In the genomic region with DNA sequence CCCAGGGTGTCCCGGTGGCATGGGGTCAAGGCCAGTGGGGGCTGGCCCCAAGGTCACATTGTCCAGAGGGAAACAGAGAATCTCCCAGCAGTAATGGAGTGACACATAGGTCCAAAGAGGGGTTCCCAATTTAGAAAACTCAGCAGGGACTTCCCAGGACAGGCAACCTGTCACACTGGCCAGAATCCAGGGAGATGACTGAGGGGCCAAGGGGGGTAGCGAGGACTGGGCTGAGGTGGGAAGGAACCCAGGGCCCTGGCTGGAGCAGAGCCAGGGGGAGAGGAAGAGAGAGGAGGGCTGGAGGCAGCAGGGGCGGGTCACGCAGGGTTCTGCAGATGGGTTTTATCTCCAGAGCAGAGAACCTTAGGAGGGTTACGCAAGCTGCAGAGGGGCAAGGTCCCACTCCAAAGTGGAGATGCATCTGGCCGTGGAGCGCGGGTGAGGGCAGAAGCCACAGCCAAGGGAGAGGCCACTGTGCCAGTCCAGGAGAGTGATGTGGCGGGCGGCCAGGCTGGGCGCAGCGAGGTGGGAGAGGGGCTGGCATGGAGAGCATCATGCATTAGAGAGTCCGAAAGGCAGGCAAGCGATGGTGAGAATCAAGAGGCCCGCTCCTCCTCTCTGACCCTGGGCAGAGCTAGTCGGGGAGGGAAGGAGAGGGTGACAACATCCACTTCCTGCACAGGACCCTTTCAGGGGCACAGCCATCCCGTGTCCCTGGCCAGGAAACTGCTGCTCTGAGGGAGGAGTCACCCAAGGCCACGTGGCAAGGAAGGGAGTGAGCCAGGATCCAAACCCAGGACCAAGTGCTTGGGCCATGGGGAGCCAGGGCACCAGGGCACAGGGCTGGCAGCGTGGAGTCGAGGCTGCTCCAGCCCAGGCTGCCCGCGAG, we compare ENCODE assay signal across 9 cellular contexts. TPM values are rescaled to one million over a fixed set of nuclear protein-coding genes. Genes with fewer than 3 reads are reported as not detected.
A peak's percentile ranks its signal among the peaks of the same experiment; 100 is the strongest.
DNase-seq lines count a peak whose midpoint lies in the region; ATAC-seq, FAIRE-seq and TF ChIP-seq lines count a peak whose summit lies in the region.
"Had no signal": no experiment of that assay in that cellular context is flagged by ENCODE, and none has a peak within 500 bp of the region (broad histone marks: within the 10 kb centered on the region; RNA-seq: fewer than 3 reads in every experiment).

No MANE protein-coding gene starts in this region.

- TF ChIP-seq POLR2A in endothelial cell of umbilical vein (IDR thresholded peaks at IDR 0.05; ENCODE audit: low read depth, low read length), result no peak

- H3K9me3 ChIP-seq in CD4-positive, alpha-beta memory T cell (ENCODE audit: control insufficient read depth in 1 of 2, low read length in 2 of 2), result no peaks in the 10 kb centered on the region
- no peaks in the 10 kb centered on the region for H3K9me3 ChIP-seq in Loucy (ENCODE audit: insufficient read depth, low read depth, low read length)
- no peaks in the 10 kb centered on the region for H3K9me3 ChIP-seq in endothelial cell of umbilical vein (replicated peaks; ENCODE audit: control insufficient read depth, insufficient read depth, low read length)

- no peak for FAIRE-seq in endothelial cell of umbilical vein (lab: Jason Lieb, UNC)

- no peaks in the 10 kb centered on the region for H3K9me3 Mint-ChIP-seq in CD4-positive, alpha-beta memory T cell
- H3K9me3 Mint-ChIP-seq in osteocyte (ENCODE audit: unreplicated experiment), result no peaks in the 10 kb centered on the region
- H3K9me3 Mint-ChIP-seq in natural killer cell treated with Interleukin-12 subunit alpha and Interleukin-12 subunit beta and Interleukin-15 and Interleukin-18, amount 100 ng/mL, for 72 hours, result no peaks in the 10 kb centered on the region
- H3K9me3 Mint-ChIP-seq: neural crest cell had no signal

- H3K4me1 ChIP-seq in CD4-positive, alpha-beta memory T cell (ENCODE audit: insufficient read depth, low read length), result peaks cover 29% of the 10 kb centered on the region
- H3K4me1 ChIP-seq in Loucy (ENCODE audit: insufficient read depth, low read length, poor library complexity, severe bottlenecking) (peaks cover 20% of the 10 kb centered on the region), endothelial cell of umbilical vein (ENCODE audit: control insufficient read depth, extremely low read depth, insufficient read depth, low read length) (peaks cover 14% of the 10 kb centered on the region)

- H3K9ac ChIP-seq in Loucy (ENCODE audit: low read depth, low read length, poor library complexity, severe bottlenecking) (no peak overlapping the region), endothelial cell of umbilical vein (replicated peaks; ENCODE audit: extremely low read depth, insufficient read depth, low read length) (no peak overlapping the region)

- no peak overlapping the region for H3K4me3 ChIP-seq in CD4-positive, alpha-beta memory T cell (ENCODE audit: low read length in 2 of 2)
- H3K4me3 ChIP-seq in Loucy (ENCODE audit: low read length, poor library complexity, severe bottlenecking), result no peak overlapping the region
- no peak overlapping the region for H3K4me3 ChIP-seq in endothelial cell of umbilical vein (replicated peaks in 1 of 3; ENCODE audit: insufficient read depth in 1 of 3, low read depth in 1 of 3, low read length in 3 of 3)

- dilution Hi-C loops in endothelial cell of umbilical vein (cut with MboI; ENCODE audit: extremely low pct_ligation_motif_present, low sequenced_read_pairs), result no loop called here

- H2AFZ ChIP-seq in Loucy (ENCODE audit: low read length) (no peak overlapping the region), endothelial cell of umbilical vein (ENCODE audit: low read depth, low read length) (no peak overlapping the region)

- peaks cover 62% of the 10 kb centered on the region for H4K20me1 ChIP-seq in Loucy (ENCODE audit: insufficient read depth, low read length, poor library complexity, severe bottlenecking)
- no peaks in the 10 kb centered on the region for H4K20me1 ChIP-seq in endothelial cell of umbilical vein (replicated peaks; ENCODE audit: control insufficient read depth, extremely low read depth, insufficient read depth, low read length)

- H3K4me1 Mint-ChIP-seq in CD4-positive, alpha-beta memory T cell, result peaks cover 20 to 54% (median 32%) of the 10 kb centered on the region in 4 donors
- peaks cover 53% of the 10 kb centered on the region for H3K4me1 Mint-ChIP-seq in osteocyte (ENCODE audit: unreplicated experiment)
- H3K4me1 Mint-ChIP-seq in natural killer cell treated with Interleukin-12 subunit alpha and Interleukin-12 subunit beta and Interleukin-15 and Interleukin-18, amount 100 ng/mL, for 72 hours (ENCODE audit: low read depth in 2 of 2), result peaks cover 15 to 34% of the 10 kb centered on the region in 2 donors

- H3K4me3 Mint-ChIP-seq in CD4-positive, alpha-beta memory T cell, result peak overlapping the region in 1 of 8 donors; percentile 43
- no peak overlapping the region for H3K4me3 Mint-ChIP-seq in osteocyte (ENCODE audit: unreplicated experiment)
- H3K4me3 Mint-ChIP-seq in natural killer cell treated with Interleukin-12 subunit alpha and Interleukin-12 subunit beta and Interleukin-15 and Interleukin-18, amount 100 ng/mL, for 72 hours, result no peak overlapping the region
- H3K4me3 Mint-ChIP-seq: neural crest cell had no signal

- H3K9me1 ChIP-seq in endothelial cell of umbilical vein (replicated peaks; ENCODE audit: control insufficient read depth, extremely low read depth, insufficient read depth, low read length), result no peaks in the 10 kb centered on the region

- no peak overlapping the region for H3K27ac ChIP-seq in CD4-positive, alpha-beta memory T cell (ENCODE audit: low read depth, low read length)
- H3K27ac ChIP-seq in endothelial cell of umbilical vein (ENCODE audit: insufficient read depth, low read depth, low read length), result no peak overlapping the region

- H3K4me2 ChIP-seq in Loucy (ENCODE audit: low read depth, low read length, poor library complexity, severe bottlenecking) (peak overlapping the region; percentile 8), endothelial cell of umbilical vein (ENCODE audit: insufficient read depth, low read length) (no peak overlapping the region)

- POLR2A ChIA-PET in CD4-positive, alpha-beta memory T cell (lab: Charles Lee; ENCODE audit: partially characterized antibody), result no interaction called here
- POLR2A ChIA-PET in endothelial cell of umbilical vein (lab: Charles Lee), result interaction anchor here (0.9 kb wide), 1 partner anchor 20 kb away, joined by 6 read pairs; no protein-coding TSS in a partner anchor

- TF ChIP-seq CTCF in Loucy (conservative IDR thresholded peaks at IDR 0.05; ENCODE audit: low read length) (no peak), endothelial cell of umbilical vein (IDR thresholded peaks at IDR 0.05; ENCODE audit: extremely low read depth in 1 of 2, insufficient read depth in 1 of 2, low read depth in 1 of 2, low read length in 2 of 2) (no peak), osteocyte (IDR thresholded peaks at IDR 0.05) (no peak)

- CTCF ChIA-PET in CD4-positive, alpha-beta memory T cell (lab: Charles Lee; ENCODE audit: partially characterized antibody), result no interaction called here
- CTCF ChIA-PET in endothelial cell of umbilical vein (lab: Charles Lee), result interaction anchor here (0.8 to 1.2 kb wide), 3 partner anchors 12 to 20 kb away, joined by 3 read pairs; no protein-coding TSS in a partner anchor

- ATAC-seq in activated CD4-positive, CD25-positive, alpha-beta regulatory T cell treated with anti-CD3 and anti-CD28 coated beads, Interleukin-2, amount 50 U/mL, for 24 hours, result no peak
- ATAC-seq in natural killer cell treated with Interleukin-12 subunit alpha and Interleukin-12 subunit beta and Interleukin-15 and Interleukin-18, amount 100 ng/mL, for 72 hours, result no peak

- intact Hi-C loops in CD4-positive, alpha-beta memory T cell (cut with micrococcal nuclease), result no loop called here
- intact Hi-C loops in endothelial cell of umbilical vein (cut with micrococcal nuclease), result loop anchor here (2.0 kb wide), 1 partner anchor 18 kb away; no protein-coding TSS in a partner anchor

- H3K36me3 ChIP-seq in CD4-positive, alpha-beta memory T cell (ENCODE audit: insufficient read depth, low read length), result no peaks in the 10 kb centered on the region
- H3K36me3 ChIP-seq in Loucy (ENCODE audit: insufficient read depth, low read length) (peaks cover 4% of the 10 kb centered on the region; the same call in 1 of the 2 replicates), endothelial cell of umbilical vein (ENCODE audit: control insufficient read depth in 2 of 2, extremely low read depth in 1 of 2, insufficient read depth in 2 of 2, low read length in 2 of 2) (peaks cover 0 to 4% of the 10 kb centered on the region in 2 experiments)

- H3K79me2 ChIP-seq in Loucy (ENCODE audit: insufficient read depth, low read length) (peaks cover 84% of the 10 kb centered on the region), endothelial cell of umbilical vein (ENCODE audit: control insufficient read depth, insufficient read depth, low read length) (peaks cover 71% of the 10 kb centered on the region)

- H3K27me3 ChIP-seq in CD4-positive, alpha-beta memory T cell (ENCODE audit: insufficient read depth, low read length), result no peaks in the 10 kb centered on the region
- H3K27me3 ChIP-seq in Loucy (ENCODE audit: insufficient read depth, low read length, poor library complexity, severe bottlenecking) (no peaks in the 10 kb centered on the region), endothelial cell of umbilical vein (ENCODE audit: control insufficient read depth in 2 of 2, insufficient read depth in 2 of 2, low read length in 2 of 2) (no peaks in the 10 kb centered on the region)

- peak overlapping the region in 5 of 7 donors; percentile 11 to 59 (median 47) for H3K27ac Mint-ChIP-seq in CD4-positive, alpha-beta memory T cell
- peak overlapping the region; percentile 61 for H3K27ac Mint-ChIP-seq in osteocyte (ENCODE audit: unreplicated experiment)
- H3K27ac Mint-ChIP-seq in natural killer cell treated with Interleukin-12 subunit alpha and Interleukin-12 subunit beta and Interleukin-15 and Interleukin-18, amount 100 ng/mL, for 72 hours, result peak overlapping the region in 1 of 2 donors; percentile 72

- no TSS peak for BruUV-seq in endothelial cell of umbilical vein (replicated peaks; lab: Mats Ljungman, UMichigan)

- H3K27me3 Mint-ChIP-seq in CD4-positive, alpha-beta memory T cell, result no peaks in the 10 kb centered on the region
- no peaks in the 10 kb centered on the region for H3K27me3 Mint-ChIP-seq in osteocyte (ENCODE audit: unreplicated experiment)
- H3K27me3 Mint-ChIP-seq in natural killer cell treated with Interleukin-12 subunit alpha and Interleukin-12 subunit beta and Interleukin-15 and Interleukin-18, amount 100 ng/mL, for 72 hours, result no peaks in the 10 kb centered on the region

- no peaks in the 10 kb centered on the region for H3K9me2 ChIP-seq in Loucy (replicated peaks; ENCODE audit: low read depth, low read length)

- peaks cover 3 to 7% of the 10 kb centered on the region in 2 donors for H3K36me3 Mint-ChIP-seq in CD4-positive, alpha-beta memory T cell
- peaks cover under 1% of the 10 kb centered on the region for H3K36me3 Mint-ChIP-seq in osteocyte (ENCODE audit: unreplicated experiment)
- no peaks in the 10 kb centered on the region for H3K36me3 Mint-ChIP-seq in natural killer cell treated with Interleukin-12 subunit alpha and Interleukin-12 subunit beta and Interleukin-15 and Interleukin-18, amount 100 ng/mL, for 72 hours

- H3F3A ChIP-seq in Loucy (ENCODE audit: low read depth), result no peaks in the 10 kb centered on the region

- peak in 1 of 5 donors; percentile 5 for DNase-seq in CD4-positive, alpha-beta memory T cell
- DNase-seq in endothelial cell of umbilical vein (ENCODE audit: low read depth, low spot score) (no peak), osteocyte (ENCODE audit: extremely low spot score, unreplicated experiment) (no peak), SW480 (ENCODE audit: low spot score) (no peak), LoVo (ENCODE audit: low spot score) (no peak)
- no peak for DNase-seq in natural killer cell treated with Interleukin-12 subunit alpha and Interleukin-12 subunit beta and Interleukin-15 and Interleukin-18, amount 100 ng/mL, for 72 hours (ENCODE audit: low spot score)

RNA-seq across cellular contexts. Expression of gene NCOR2, which starts 29.0 kb away (rescaled TPM):
- 100 to 1,000 TPM in 1 of 2 experiments, 10 to 100 TPM in 1; 89.5 to 105 TPM for total RNA-seq in CD4-positive, alpha-beta memory T cell
- 10 to 100 TPM in 1 of 2 donors, under 1 TPM in 1; 0.37 to 19.5 TPM for polyA plus RNA-seq in CD4-positive, alpha-beta memory T cell
- total RNA-seq in endothelial cell of umbilical vein (241 and 297 TPM in 2 replicates), osteocyte (362 and 381 TPM in 2 replicates)
- polyA plus RNA-seq in endothelial cell of umbilical vein, result 20.9 and 26.5 TPM in 2 replicates
- polyA plus RNA-seq in endothelial cell of umbilical vein (2011; cell fraction: cytosol; rRNA removed), result 28.9 and 33.3 TPM in 2 replicates
- polyA plus RNA-seq in endothelial cell of umbilical vein (2011; cell fraction: nucleus; rRNA removed), result 83.4 and 92.8 TPM in 2 replicates
- 128 and 157 TPM in 2 replicates for polyA plus RNA-seq in endothelial cell of umbilical vein (2012)
- 26.9 and 33.3 TPM in 2 replicates for polyA minus RNA-seq in endothelial cell of umbilical vein
- 37.7 TPM for polyA minus RNA-seq in endothelial cell of umbilical vein (2011; cell fraction: cytosol; rRNA and poly(A)+ RNA removed)
- 53.8 and 94.2 TPM in 2 replicates for polyA minus RNA-seq in endothelial cell of umbilical vein (2011; cell fraction: nucleus; rRNA and poly(A)+ RNA removed)
- 100 to 1,000 TPM in 1 of 2 donors, 10 to 100 TPM in 1; 80.8 to 133 TPM for total RNA-seq in natural killer cell treated with Interleukin-12 subunit alpha and Interleukin-12 subunit beta and Interleukin-15 and Interleukin-18, amount 100 ng/mL, for 72 hours
